In genomic region chr2:70523996-70524965, GRCh38 we compare ENCODE assay signal across 8 cellular contexts. TPM values are rescaled to one million over a fixed set of nuclear protein-coding genes. Genes with fewer than 3 reads are reported as not detected.
A peak's percentile ranks its signal among the peaks of the same experiment; 100 is the strongest.
DNase-seq lines count a peak whose midpoint lies in the region; ATAC-seq and TF ChIP-seq lines count a peak whose summit lies in the region.

No MANE protein-coding gene starts in this region.

- no peaks in the 10 kb centered on the region for H3K9me3 Mint-ChIP-seq in activated CD8-positive, alpha-beta T cell treated with anti-CD3 and anti-CD28 coated beads, Interleukin-2, amount 10 ng/mL, durations not matched to agents 7 days and 5 days (ENCODE audit: insufficient read depth)

- CTCF ChIA-PET in activated CD8-positive, alpha-beta T cell treated with anti-CD3 and anti-CD28 coated beads, Interleukin-2, amount 10 ng/mL, durations not matched to agents 7 days and 5 days (lab: Charles Lee), result interaction anchor here (0.9 to 1.1 kb wide), 2 partner anchors 10 to 19 kb away, joined by 3 read pairs; no protein-coding TSS in a partner anchor
- CTCF ChIA-PET in A673 (lab: Charles Lee), result no interaction called here

- H3K4me3 ChIP-seq in right atrium auricular region (no peak overlapping the region), heart left ventricle (no peak overlapping the region), stomach (no peak overlapping the region), A673 (ENCODE audit: low read depth, low read length, poor library complexity, severe bottlenecking) (no peak overlapping the region)

- TF ChIP-seq CTCF in right atrium auricular region (IDR thresholded peaks at IDR 0.05) (no peak), heart left ventricle (IDR thresholded peaks at IDR 0.05) (no peak), stomach (IDR thresholded peaks at IDR 0.05) (no peak), A673 (conservative IDR thresholded peaks at IDR 0.05; ENCODE audit: low read depth, low read length) (no peak)

- peaks cover 24% of the 10 kb centered on the region for H3K4me1 Mint-ChIP-seq in activated CD8-positive, alpha-beta T cell treated with anti-CD3 and anti-CD28 coated beads, Interleukin-2, amount 10 ng/mL, durations not matched to agents 7 days and 5 days (ENCODE audit: low read depth)

- peak overlapping the region; percentile 20 for H3K4me3 Mint-ChIP-seq in activated CD8-positive, alpha-beta T cell treated with anti-CD3 and anti-CD28 coated beads, Interleukin-2, amount 10 ng/mL, durations not matched to agents 7 days and 5 days

- H3K27me3 ChIP-seq in right atrium auricular region (no peaks in the 10 kb centered on the region), heart left ventricle (no peaks in the 10 kb centered on the region), stomach (no peaks in the 10 kb centered on the region), A673 (replicated peaks; ENCODE audit: insufficient read depth, low read depth, low read length, poor library complexity) (peaks cover 9% of the 10 kb centered on the region)

- H3K9me3 ChIP-seq in right atrium auricular region (no peaks in the 10 kb centered on the region), heart left ventricle (no peaks in the 10 kb centered on the region), stomach (no peaks in the 10 kb centered on the region), A673 (ENCODE audit: low read depth, low read length, poor library complexity, severe bottlenecking) (no peaks in the 10 kb centered on the region)

- H3K36me3 ChIP-seq in right atrium auricular region (no peaks in the 10 kb centered on the region), heart left ventricle (no peaks in the 10 kb centered on the region), stomach (no peaks in the 10 kb centered on the region), A673 (ENCODE audit: insufficient read depth, low read length, poor library complexity, severe bottlenecking) (no peaks in the 10 kb centered on the region)

- TF ChIP-seq POLR2A in heart left ventricle (IDR thresholded peaks at IDR 0.05) (no peak), stomach (IDR thresholded peaks at IDR 0.05) (no peak)

- DNase-seq in Right ventricle myocardium inferior (ENCODE audit: missing footprints) (peak; percentile 73), right atrium auricular region (ENCODE audit: low spot score) (no peak), heart left ventricle (peak in 2 of 5 donors; percentile 30 to 45), stomach (peak; percentile 81), NCI-H2196 treated with DMSO at 0.1 percent for 48 hours (lab: John Stamatoyannopoulos, UW; ENCODE audit: unreplicated experiment) (no peak), A673 (ENCODE audit: low spot score) (no peak)
- peak; percentile 69 for DNase-seq in activated CD8-positive, alpha-beta T cell treated with anti-CD3 and anti-CD28 coated beads, Interleukin-2, amount 10 ng/mL, durations not matched to agents 7 days and 5 days

- POLR2A ChIA-PET in activated CD8-positive, alpha-beta T cell treated with anti-CD3 and anti-CD28 coated beads, Interleukin-2, amount 10 ng/mL, durations not matched to agents 7 days and 5 days (lab: Charles Lee), result no interaction called here
- POLR2A ChIA-PET in A673 (lab: Charles Lee; ENCODE audit: low non-redundant PET), result no interaction called here

- intact Hi-C loops in Right ventricle myocardium inferior (cut with DNase I) (no loop called here), heart left ventricle (cut with DNase I) (no loop called here), stomach (cut with DNase I; ENCODE audit: low total_unique reads) (no loop called here), A673 (cut with micrococcal nuclease; ENCODE audit: unreplicated experiment) (no loop called here)

- peak; percentile 58 for ATAC-seq in Right ventricle myocardium inferior
- peak; percentile 80 for ATAC-seq in activated CD8-positive, alpha-beta T cell treated with anti-CD3 and anti-CD28 coated beads, Interleukin-2, amount 10 ng/mL, durations not matched to agents 7 days and 5 days
- ATAC-seq in heart left ventricle, result peak in 3 of 4 donors; percentile 34 to 77 (median 71)
- ATAC-seq in GM21360 (IDR thresholded peaks at IDR 0.05; ENCODE audit: unreplicated experiment), result no peak

- H3K27ac ChIP-seq in right atrium auricular region, result no peak overlapping the region
- H3K27ac ChIP-seq in heart left ventricle, result peak overlapping the region in 1 of 12 donors; percentile 62
- H3K27ac ChIP-seq in stomach, result peak overlapping the region; percentile 40 to 84 (median 62)
- H3K27ac ChIP-seq in A673 (ENCODE audit: low read depth, low read length, poor library complexity, severe bottlenecking), result no peak overlapping the region

- H3K27ac Mint-ChIP-seq in activated CD8-positive, alpha-beta T cell treated with anti-CD3 and anti-CD28 coated beads, Interleukin-2, amount 10 ng/mL, durations not matched to agents 7 days and 5 days, result peak overlapping the region; percentile 79

- no peak for TF ChIP-seq EP300 in stomach (IDR thresholded peaks at IDR 0.05)

- H3K27me3 Mint-ChIP-seq in activated CD8-positive, alpha-beta T cell treated with anti-CD3 and anti-CD28 coated beads, Interleukin-2, amount 10 ng/mL, durations not matched to agents 7 days and 5 days (ENCODE audit: low read depth), result peaks cover 3% of the 10 kb centered on the region

- no peaks in the 10 kb centered on the region for H3K4me1 ChIP-seq in right atrium auricular region
- H3K4me1 ChIP-seq in heart left ventricle, result peaks cover 0 to 34% (median 0%) of the 10 kb centered on the region in 12 donors
- H3K4me1 ChIP-seq in stomach, result peaks cover 11 to 50% (median 23%) of the 10 kb centered on the region in 4 donors
- no peaks in the 10 kb centered on the region for H3K4me1 ChIP-seq in A673 (ENCODE audit: insufficient read depth, low read length, poor library complexity, severe bottlenecking)

- no peaks in the 10 kb centered on the region for H3K36me3 Mint-ChIP-seq in activated CD8-positive, alpha-beta T cell treated with anti-CD3 and anti-CD28 coated beads, Interleukin-2, amount 10 ng/mL, durations not matched to agents 7 days and 5 days (ENCODE audit: low read depth)

- WGBS in heart left ventricle, 4 donors, result 43 to 55% (median 51%) methylated on average over 10 to 14 of the region's 14 CpGs
- WGBS in stomach, 5 donors, result 26 to 46% (median 32%) methylated on average over 13 to 14 of the region's 14 CpGs

- BruUV-seq in A673 (replicated peaks; lab: Mats Ljungman, UMichigan), result no TSS peak

RNA-seq across cellular contexts. Expression of gene TGFA, which starts 29.3 kb away (rescaled TPM):
- total RNA-seq in Right ventricle myocardium inferior (1.0 TPM), right atrium auricular region (1 to 10 TPM in 1 of 2 donors, under 1 TPM in 1; 0.24 to 1.7 TPM), heart left ventricle (1 to 10 TPM in 5 of 9 donors, under 1 TPM in 4; 0.56 to 4.9 (median 1.0) TPM), stomach (10 to 100 TPM in 2 of 5 donors, 1 to 10 TPM in 1, under 1 TPM in 1, not detected in 1; 0.89 to 16.0 (median 8.8) TPM), A673 (2021) (0.13 TPM in 1 of 2 replicates, not detected in the other)
- under 1 TPM in 1 of 2 experiments, not detected in 1; 0.13 TPM for total RNA-seq in activated CD8-positive, alpha-beta T cell treated with anti-CD3 and anti-CD28 coated beads, Interleukin-2, amount 10 ng/mL, durations not matched to agents 7 days and 5 days
- polyA plus RNA-seq in heart left ventricle (1 to 10 TPM in 1 of 2 donors, under 1 TPM in 1; 0.50 to 1.3 TPM), stomach (1 to 10 TPM; 2.4 to 3.8 (median 3.7) TPM)

Comparison
In these comparisons a context has a peak if more than half of its experiments do, and no peak if none do; other contexts are left out.
1. DNase-seq: peak in Right ventricle myocardium inferior (single experiment), activated CD8-positive, alpha-beta T cell treated with anti-CD3 and anti-CD28 coated beads, Interleukin-2, amount 10 ng/mL, durations not matched to agents 7 days and 5 days (single experiment) and stomach (single experiment); none in right atrium auricular region (single experiment), NCI-H2196 treated with DMSO at 0.1 percent for 48 hours (single experiment) and A673 (single experiment).
2. H3K27ac ChIP-seq: peak in stomach (5 of 5); none in right atrium auricular region (0 of 2) and A673 (single experiment).